6 cellular contexts compared by ENCODE assay signal in the genomic region with DNA sequence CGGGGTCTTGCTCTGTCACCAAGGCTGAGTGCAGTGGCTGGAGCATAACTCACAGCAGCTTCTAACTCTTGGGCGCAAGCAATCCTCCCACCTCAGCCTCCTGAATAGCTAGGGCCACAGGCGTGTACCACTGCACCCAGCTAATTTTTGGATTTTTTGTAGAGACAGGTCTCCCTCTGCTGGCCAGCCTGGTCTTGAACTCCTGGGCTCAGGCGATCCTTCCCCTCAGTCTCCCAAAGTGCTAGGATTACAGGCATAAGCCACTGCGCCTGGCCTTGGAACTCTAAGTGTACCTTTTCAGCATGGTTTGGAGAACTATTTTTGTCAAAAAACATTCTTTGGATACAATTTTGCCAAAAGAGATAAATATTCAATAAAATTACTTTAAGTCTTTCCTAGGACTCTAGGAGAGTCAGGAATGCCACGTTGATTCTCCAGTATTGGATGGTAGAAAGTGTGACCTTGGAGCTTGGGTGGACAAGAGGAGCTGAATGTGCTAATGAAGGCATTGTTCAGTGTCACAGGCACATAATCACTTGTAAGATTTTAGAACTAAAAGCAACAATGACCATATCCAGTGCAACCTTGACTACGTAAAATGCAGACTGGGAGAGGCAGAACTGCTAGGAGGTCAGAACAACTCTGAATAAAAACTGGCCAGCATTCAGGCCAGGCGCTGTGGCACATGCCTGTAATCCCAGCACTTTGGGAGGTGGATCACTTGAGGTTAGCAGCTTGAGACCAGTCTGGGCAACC. TPM values are rescaled to one million over a fixed set of nuclear protein-coding genes. Genes with fewer than 3 reads are reported as not detected.
DNase-seq lines count a peak whose midpoint lies in the region; ATAC-seq, FAIRE-seq and TF ChIP-seq lines count a peak whose summit lies in the region.

No MANE protein-coding gene starts in this region.

- TF ChIP-seq RAD21 in GM12878 (IDR thresholded peaks at IDR 0.05; ENCODE audit: insufficient read depth, low read depth, low read length), result peak; percentile 39

- H3K27me3 ChIP-seq in NT2/D1 (ENCODE audit: insufficient read depth, insufficient read length) (no peaks in the 10 kb centered on the region), GM12878 (replicated peaks in 1 of 2; ENCODE audit: control insufficient read depth in 2 of 2, insufficient read depth in 2 of 2, low read length in 1 of 2) (no peaks in the 10 kb centered on the region)

- H3K4me1 ChIP-seq in NT2/D1 (ENCODE audit: insufficient read depth, insufficient read length) (peaks cover 5% of the 10 kb centered on the region), GM12878 (ENCODE audit: control insufficient read depth, insufficient read depth, low read length) (peaks cover 12% of the 10 kb centered on the region)

- RAD21 ChIA-PET in GM12878 (lab: Charles Lee; ENCODE audit: unreplicated experiment), result interaction anchor here (0.6 to 1.0 kb wide), 4 partner anchors 26 to 43 kb away, joined by 3 read pairs; a partner anchor contains a TSS

- H3K4me3 ChIP-seq in GM12865 (ENCODE audit: low read depth, low read length), result no peak overlapping the region
- H3K4me3 ChIP-seq in NT2/D1 (ENCODE audit: insufficient read length, low read depth), result no peak overlapping the region
- H3K4me3 ChIP-seq in GM12878, result no peak overlapping the region

- no peak overlapping the region for H3K27ac Mint-ChIP-seq in osteocyte (ENCODE audit: unreplicated experiment)

- TF ChIP-seq EP300 in GM12878 (IDR thresholded peaks at IDR 0.05; ENCODE audit: borderline replicate concordance in 1 of 2, control insufficient read depth in 1 of 2, low read depth in 2 of 2, low read length in 2 of 2), result no peak

- H4K20me1 ChIP-seq in GM12878 (ENCODE audit: control insufficient read depth, insufficient read depth), result peaks cover 10% of the 10 kb centered on the region

- ATAC-seq in GM12878 (peak; percentile 32), HG03521 (IDR thresholded peaks at IDR 0.05; ENCODE audit: unreplicated experiment) (no peak), GM18502 (IDR thresholded peaks at IDR 0.05; ENCODE audit: poor library complexity, unreplicated experiment) (no peak)

- H3K27me3 Mint-ChIP-seq in osteocyte (ENCODE audit: unreplicated experiment), result no peaks in the 10 kb centered on the region

- peak overlapping the region; percentile 3 for H3K9ac ChIP-seq in NT2/D1 (ENCODE audit: insufficient read length, low read depth)
- H3K9ac ChIP-seq in GM12878 (ENCODE audit: control insufficient read depth, insufficient read depth, low read length), result no peak overlapping the region

- SMC1A ChIA-PET in GM12878 (lab: Charles Lee; ENCODE audit: uncharacterized antibody, unreplicated experiment), result interaction anchor here (0.8 to 2.7 kb wide), 7 partner anchors 15 to 112 kb away, joined by 3 to 6 read pairs (median 3); a partner anchor contains a TSS

- peak overlapping the region; percentile 57 for H3K4me2 ChIP-seq in GM12878 (ENCODE audit: control insufficient read depth, insufficient read depth)

- in situ Hi-C loops in GM12878 (cut with MboI), result no loop called here

- H3K9me3 ChIP-seq in NT2/D1 (ENCODE audit: insufficient read depth, low read length) (no peaks in the 10 kb centered on the region), GM12878 (replicated peaks; ENCODE audit: control insufficient read depth, insufficient read depth, low read length) (no peaks in the 10 kb centered on the region)

- POLR2A ChIA-PET in GM12878 (lab: Charles Lee), result interaction anchor here (1.0 to 1.5 kb wide), 2 partner anchors 9 to 28 kb away, joined by 3 to 4 read pairs; no protein-coding TSS in a partner anchor

- H3K79me2 ChIP-seq in GM12878 (ENCODE audit: control insufficient read depth, insufficient read depth, low read length), result peaks cover 49% of the 10 kb centered on the region

- peak; percentile 51 for DNase-seq in GM12865 (ENCODE audit: low read depth)
- no peak for DNase-seq in NT2/D1 (ENCODE audit: low read depth, low spot score)
- DNase-seq in GM12878 (ENCODE audit: low read depth, low spot score), result no peak
- no peak for DNase-seq in osteocyte (ENCODE audit: extremely low spot score, unreplicated experiment)

- CTCF ChIA-PET in GM12878 (lab: Yijun Ruan, JAX), result interaction anchor here (0.6 to 5.9 kb wide), 21 partner anchors 9 to 333 kb away, joined by 3 to 39 read pairs (median 5); a partner anchor contains a TSS

- H3K9me3 Mint-ChIP-seq in osteocyte (ENCODE audit: unreplicated experiment), result no peaks in the 10 kb centered on the region

- TF ChIP-seq CTCF in GM12865 (IDR thresholded peaks at IDR 0.05; ENCODE audit: insufficient read depth, low read depth, low read length, missing control alignments) (peak; percentile 47), GM12878 (IDR thresholded peaks at IDR 0.05 in 2 of 3, conservative IDR thresholded peaks at IDR 0.05 in 1 of 3; ENCODE audit: control insufficient read depth in 2 of 3, extremely low read depth in 1 of 3, insufficient read depth in 1 of 3, low read depth in 3 of 3, low read length in 3 of 3) (peak; percentile 46 to 60 (median 50)), osteocyte (IDR thresholded peaks at IDR 0.05) (peak; percentile 65)

- H3K36me3 ChIP-seq in NT2/D1 (ENCODE audit: insufficient read depth, insufficient read length, low read length) (peaks cover 66% of the 10 kb centered on the region), GM12878 (ENCODE audit: control insufficient read depth in 2 of 2, insufficient read depth in 2 of 2, low read length in 1 of 2) (peaks cover 17 to 34% of the 10 kb centered on the region in 2 experiments)

- no peak for TF ChIP-seq POLR2A in GM12878 (IDR thresholded peaks at IDR 0.05; ENCODE audit: low read depth, low read length)

- BruUV-seq in GM12878 (replicated peaks; lab: Mats Ljungman, UMichigan), result no TSS peak

- no peak overlapping the region for H3K27ac ChIP-seq in GM12878 (ENCODE audit: control insufficient read depth, insufficient read depth)

- intact Hi-C loops in GM12878 (cut with micrococcal nuclease; ENCODE audit: unreplicated experiment), result no loop called here

- FAIRE-seq in GM12878 (lab: Jason Lieb, UNC), result no peak

- H2AFZ ChIP-seq in GM12878 (ENCODE audit: control insufficient read depth, low read depth, low read length), result no peak overlapping the region

- H3K4me1 Mint-ChIP-seq in osteocyte (ENCODE audit: unreplicated experiment), result peaks cover 29% of the 10 kb centered on the region

- peak overlapping the region; percentile 22 for H3K4me3 Mint-ChIP-seq in osteocyte (ENCODE audit: unreplicated experiment)

- peaks cover 19% of the 10 kb centered on the region for H3K36me3 Mint-ChIP-seq in osteocyte (ENCODE audit: unreplicated experiment)

- 55% methylated on average over 8 of the region's 8 CpGs for WGBS in GM12878 (ENCODE audit: insufficient coverage, insufficient replicate concordance, low lambda C conversion rate, missing lambda C conversion rate)

RNA-seq across cellular contexts. Expression of a gene that starts 2.8 kb away (rescaled TPM):
- total RNA-seq in GM12878 (2013; cell fraction: nucleolus; rRNA removed), result 119 and 121 TPM in 2 replicates
- total RNA-seq in GM12878 (2014; rRNA removed), result 141 and 182 TPM in 2 replicates
- 180 and 190 TPM in 2 replicates for total RNA-seq in GM12878 (2014; rRNA removed; fragmentation: Illumina TruSeq; extraction: Trizol)
- total RNA-seq in GM12878 (2021), result 231 and 241 TPM in 2 replicates
- polyA plus RNA-seq in GM12878 (2011; ENCODE audit: low read depth), result 121 TPM
- 173 and 179 TPM in 2 replicates for polyA plus RNA-seq in GM12878 (2011; rRNA removed)
- polyA plus RNA-seq in GM12878 (2011; cell fraction: cytosol; rRNA removed), result 125 and 127 TPM in 2 replicates
- polyA plus RNA-seq in GM12878 (2011; cell fraction: nucleus; rRNA removed), result 131 and 153 TPM in 2 replicates
- 138 and 188 TPM in 2 replicates for polyA plus RNA-seq in GM12878 (2012)
- polyA plus RNA-seq in GM12878 (2014; fragmentation: Illumina TruSeq; extraction: Trizol), result 146 and 153 TPM in 2 replicates
- polyA plus RNA-seq in GM12878 (2014; fragmentation: Nextera tagmentation; extraction: Ambion mirVana), result 10 to 100 TPM; 56.2 to 96.4 TPM
- 251 and 272 TPM in 2 replicates for polyA plus RNA-seq in GM12878 (2014; rRNA removed)
- polyA plus RNA-seq in GM12878 (2016; fragmentation: Nextera tagmentation; extraction: Ambion mirVana), result 100 to 1,000 TPM; 422 to 510 TPM
- polyA minus RNA-seq in GM12878 (2011; rRNA and poly(A)+ RNA removed), result 81.3 and 89.2 TPM in 2 replicates
- polyA minus RNA-seq in GM12878 (2011; cell fraction: cytosol; rRNA and poly(A)+ RNA removed), result 52.2 and 56.4 TPM in 2 replicates
- 48.6 and 67.9 TPM in 2 replicates for polyA minus RNA-seq in GM12878 (2011; cell fraction: nucleus; rRNA and poly(A)+ RNA removed)
- 143 and 151 TPM in 2 replicates for total RNA-seq in osteocyte

RNA-seq across cellular contexts. Expression of a gene that starts 20.5 kb away (rescaled TPM):
- 21.0 and 21.2 TPM in 2 replicates for total RNA-seq in GM12878 (2013; cell fraction: nucleolus; rRNA removed)
- 20.1 and 22.7 TPM in 2 replicates for total RNA-seq in GM12878 (2014; rRNA removed)
- total RNA-seq in GM12878 (2014; rRNA removed; fragmentation: Illumina TruSeq; extraction: Trizol), result 21.7 and 22.0 TPM in 2 replicates
- 33.6 and 40.3 TPM in 2 replicates for total RNA-seq in GM12878 (2021)
- 6.1 TPM for polyA plus RNA-seq in GM12878 (2011; ENCODE audit: low read depth)
- polyA plus RNA-seq in GM12878 (2011; rRNA removed), result 29.8 and 39.8 TPM in 2 replicates
- 20.2 and 23.5 TPM in 2 replicates for polyA plus RNA-seq in GM12878 (2011; cell fraction: cytosol; rRNA removed)
- polyA plus RNA-seq in GM12878 (2011; cell fraction: nucleus; rRNA removed), result 21.3 and 23.0 TPM in 2 replicates
- polyA plus RNA-seq in GM12878 (2012), result 12.6 TPM in 2 replicates
- 24.2 and 29.7 TPM in 2 replicates for polyA plus RNA-seq in GM12878 (2014; fragmentation: Illumina TruSeq; extraction: Trizol)
- polyA plus RNA-seq in GM12878 (2014; fragmentation: Nextera tagmentation; extraction: Ambion mirVana), result 1 to 10 TPM; 5.1 to 9.6 TPM
- 14.5 and 17.2 TPM in 2 replicates for polyA plus RNA-seq in GM12878 (2014; rRNA removed)
- 10 to 100 TPM; 27.2 to 31.6 TPM for polyA plus RNA-seq in GM12878 (2016; fragmentation: Nextera tagmentation; extraction: Ambion mirVana)
- polyA minus RNA-seq in GM12878 (2011; rRNA and poly(A)+ RNA removed), result 15.2 and 16.9 TPM in 2 replicates
- polyA minus RNA-seq in GM12878 (2011; cell fraction: cytosol; rRNA and poly(A)+ RNA removed), result 6.0 and 8.0 TPM in 2 replicates
- 4.5 and 6.3 TPM in 2 replicates for polyA minus RNA-seq in GM12878 (2011; cell fraction: nucleus; rRNA and poly(A)+ RNA removed)
- 16.1 and 21.1 TPM in 2 replicates for total RNA-seq in osteocyte

RNA-seq across cellular contexts. Expression of a gene that starts 20.6 kb away (rescaled TPM):
- total RNA-seq in GM12878 (2013; cell fraction: nucleolus; rRNA removed), result 9.6 and 13.1 TPM in 2 replicates
- total RNA-seq in GM12878 (2014; rRNA removed) (44.8 and 52.4 TPM in 2 replicates), GM12878 (2014; rRNA removed; fragmentation: Illumina TruSeq; extraction: Trizol) (57.0 and 60.0 TPM in 2 replicates), GM12878 (2021) (49.1 and 52.4 TPM in 2 replicates), osteocyte (23.9 and 25.6 TPM in 2 replicates)
- 53.9 TPM for polyA plus RNA-seq in GM12878 (2011; ENCODE audit: low read depth)
- polyA plus RNA-seq in GM12878 (2011; rRNA removed) (92.7 and 128 TPM in 2 replicates), GM12878 (2014; fragmentation: Illumina TruSeq; extraction: Trizol) (68.9 and 81.6 TPM in 2 replicates), GM12878 (2014; fragmentation: Nextera tagmentation; extraction: Ambion mirVana) (100 to 1,000 TPM; 308 to 346 TPM), GM12878 (2014; rRNA removed) (56.6 and 60.9 TPM in 2 replicates), GM12878 (2016; fragmentation: Nextera tagmentation; extraction: Ambion mirVana) (100 to 1,000 TPM; 174 to 189 TPM)
- polyA plus RNA-seq in GM12878 (2011; cell fraction: cytosol; rRNA removed), result 30.2 and 35.4 TPM in 2 replicates
- 25.1 and 25.4 TPM in 2 replicates for polyA plus RNA-seq in GM12878 (2011; cell fraction: nucleus; rRNA removed)
- polyA plus RNA-seq in GM12878 (2012), result 45.2 and 60.5 TPM in 2 replicates
- 15.7 and 19.7 TPM in 2 replicates for polyA minus RNA-seq in GM12878 (2011; rRNA and poly(A)+ RNA removed)
- 11.6 and 13.4 TPM in 2 replicates for polyA minus RNA-seq in GM12878 (2011; cell fraction: cytosol; rRNA and poly(A)+ RNA removed)
- polyA minus RNA-seq in GM12878 (2011; cell fraction: nucleus; rRNA and poly(A)+ RNA removed), result 9.3 and 10.2 TPM in 2 replicates

RNA-seq across cellular contexts. Expression of a gene that starts 28.8 kb away (rescaled TPM):
- 62.1 and 62.4 TPM in 2 replicates for total RNA-seq in GM12878 (2013; cell fraction: nucleolus; rRNA removed)
- total RNA-seq in GM12878 (2014; rRNA removed), result 929 and 945 TPM in 2 replicates
- 406 and 408 TPM in 2 replicates for total RNA-seq in GM12878 (2014; rRNA removed; fragmentation: Illumina TruSeq; extraction: Trizol)
- total RNA-seq in GM12878 (2021), result 411 and 444 TPM in 2 replicates
- polyA plus RNA-seq in GM12878 (2011; ENCODE audit: low read depth), result 201 TPM
- polyA plus RNA-seq in GM12878 (2011; rRNA removed), result 485 and 767 TPM in 2 replicates
- polyA plus RNA-seq in GM12878 (2011; cell fraction: cytosol; rRNA removed), result 1,553 and 1,830 TPM in 2 replicates
- polyA plus RNA-seq in GM12878 (2011; cell fraction: nucleus; rRNA removed), result 1,659 and 2,699 TPM in 2 replicates
- 432 and 455 TPM in 2 replicates for polyA plus RNA-seq in GM12878 (2012)
- polyA plus RNA-seq in GM12878 (2014; fragmentation: Illumina TruSeq; extraction: Trizol), result 243 and 574 TPM in 2 replicates
- 1,000 to 10,000 TPM; 2,509 to 2,723 TPM for polyA plus RNA-seq in GM12878 (2014; fragmentation: Nextera tagmentation; extraction: Ambion mirVana)
- 1,110 and 1,170 TPM in 2 replicates for polyA plus RNA-seq in GM12878 (2014; rRNA removed)
- polyA plus RNA-seq in GM12878 (2016; fragmentation: Nextera tagmentation; extraction: Ambion mirVana), result 1,000 to 10,000 TPM; 1,109 to 1,208 TPM
- 290 and 435 TPM in 2 replicates for polyA minus RNA-seq in GM12878 (2011; rRNA and poly(A)+ RNA removed)
- polyA minus RNA-seq in GM12878 (2011; cell fraction: cytosol; rRNA and poly(A)+ RNA removed), result 96.6 and 139 TPM in 2 replicates
- 215 and 226 TPM in 2 replicates for polyA minus RNA-seq in GM12878 (2011; cell fraction: nucleus; rRNA and poly(A)+ RNA removed)
- 299 and 307 TPM in 2 replicates for total RNA-seq in osteocyte

RNA-seq across cellular contexts. Expression of a gene that starts 29.2 kb away (rescaled TPM):
- total RNA-seq in GM12878 (2013; cell fraction: nucleolus; rRNA removed), result 40.6 and 44.1 TPM in 2 replicates
- total RNA-seq in GM12878 (2014; rRNA removed), result 217 and 280 TPM in 2 replicates
- 341 and 355 TPM in 2 replicates for total RNA-seq in GM12878 (2014; rRNA removed; fragmentation: Illumina TruSeq; extraction: Trizol)
- total RNA-seq in GM12878 (2021), result 239 and 249 TPM in 2 replicates
- polyA plus RNA-seq in GM12878 (2011; ENCODE audit: low read depth), result 278 TPM
- 366 and 389 TPM in 2 replicates for polyA plus RNA-seq in GM12878 (2011; rRNA removed)
- polyA plus RNA-seq in GM12878 (2011; cell fraction: cytosol; rRNA removed), result 326 and 330 TPM in 2 replicates
- polyA plus RNA-seq in GM12878 (2011; cell fraction: nucleus; rRNA removed), result 212 and 217 TPM in 2 replicates
- 234 and 299 TPM in 2 replicates for polyA plus RNA-seq in GM12878 (2012)
- 351 and 393 TPM in 2 replicates for polyA plus RNA-seq in GM12878 (2014; fragmentation: Illumina TruSeq; extraction: Trizol)
- 100 to 1,000 TPM; 744 to 796 TPM for polyA plus RNA-seq in GM12878 (2014; fragmentation: Nextera tagmentation; extraction: Ambion mirVana)
- 342 and 435 TPM in 2 replicates for polyA plus RNA-seq in GM12878 (2014; rRNA removed)
- 100 to 1,000 TPM; 586 to 593 TPM for polyA plus RNA-seq in GM12878 (2016; fragmentation: Nextera tagmentation; extraction: Ambion mirVana)
- 73.6 and 113 TPM in 2 replicates for polyA minus RNA-seq in GM12878 (2011; rRNA and poly(A)+ RNA removed)
- polyA minus RNA-seq in GM12878 (2011; cell fraction: cytosol; rRNA and poly(A)+ RNA removed), result 63.4 and 68.0 TPM in 2 replicates
- polyA minus RNA-seq in GM12878 (2011; cell fraction: nucleus; rRNA and poly(A)+ RNA removed), result 38.3 and 49.9 TPM in 2 replicates
- total RNA-seq in osteocyte, result 324 and 325 TPM in 2 replicates
